In genomic region chr17:65413390-65413789, GRCh38 we compare ENCODE assay signal across 16 cellular contexts.
A peak's percentile ranks its signal among the peaks of the same experiment; 100 is the strongest.
DNase-seq lines count a peak whose midpoint lies in the region; ATAC-seq and TF ChIP-seq lines count a peak whose summit lies in the region.
"Had no signal": no experiment of that assay in that cellular context is flagged by ENCODE, and none has a peak within 500 bp of the region (broad histone marks: within the 10 kb centered on the region; RNA-seq: fewer than 3 reads in every experiment).

No MANE protein-coding gene starts in this region.

- H3K27me3 ChIP-seq in OCI-LY3 (ENCODE audit: low read depth, low read length) (no peaks in the 10 kb centered on the region), colonic mucosa (no peaks in the 10 kb centered on the region), mucosa of rectum (ENCODE audit: control insufficient read depth in 2 of 2, insufficient read depth in 2 of 2, low read length in 2 of 2) (no peaks in the 10 kb centered on the region), transverse colon (no peaks in the 10 kb centered on the region)
- H3K27me3 ChIP-seq: BE2C had no signal

- no peaks in the 10 kb centered on the region for H3K79me2 ChIP-seq in OCI-LY3 (ENCODE audit: low read length)

- H3K4me1 ChIP-seq in OCI-LY3 (ENCODE audit: low read length) (peaks cover 8% of the 10 kb centered on the region; the same call in 1 of the 2 replicates), colonic mucosa (peaks cover 2% of the 10 kb centered on the region), mucosa of rectum (ENCODE audit: control insufficient read depth in 2 of 2, insufficient read depth in 2 of 2, low read length in 2 of 2) (peaks cover 0 to 22% of the 10 kb centered on the region in 2 donors), transverse colon (peaks cover 0 to 14% (median 4%) of the 10 kb centered on the region in 4 donors)
- H3K4me1 ChIP-seq: BE2C had no signal

- H2AFZ ChIP-seq in OCI-LY3 (ENCODE audit: low read depth, low read length), result no peak overlapping the region

- H4K20me1 ChIP-seq in OCI-LY3 (ENCODE audit: insufficient read depth, low read length), result no peaks in the 10 kb centered on the region

- 40 to 43% methylated on average over 2 of the region's 2 CpGs for WGBS in transverse colon (ENCODE audit: low coverage in 1 of 2), 2 donors

- peak; percentile 36 for TF ChIP-seq POLR2A in transverse colon (IDR thresholded peaks at IDR 0.05)

- H3K4me2 ChIP-seq in OCI-LY3 (ENCODE audit: low read length), result peak overlapping the region; percentile 17; the same call in 1 of the 2 replicates

- DNase-seq in colonic mucosa, result peak; percentile 74
- peak; percentile 78 for DNase-seq in transverse colon
- no peak for DNase-seq in glutamatergic neuron
- DNase-seq in stimulated activated naive B cell treated with anti-CD40 and anti-IgM and Interleukin-4, amounts not matched to agents 10 μg/mL and 1 μg/mL and 100 μg/mL, for 72 hours, result no peak
- DNase-seq in activated CD4-positive, alpha-beta T cell treated with anti-CD3 and anti-CD28 coated beads, Interleukin-2, amount 50 U/mL, for 4 hours, result no peak
- DNase-seq: ACHN; BE2C; C1 segment of cervical spinal cord; CD4-positive, alpha-beta T cell; GF-D8; GOT3; H7; IMR-90 had no signal

- H3K9ac ChIP-seq in OCI-LY3 (ENCODE audit: low read length) (no peak overlapping the region), colonic mucosa (ENCODE audit: low read depth in 2 of 2, low read length in 2 of 2) (no peak overlapping the region), mucosa of rectum (ENCODE audit: low read depth in 1 of 2, low read length in 2 of 2) (peak overlapping the region in 1 of 2 donors; percentile 54)

- H3K9me3 Mint-ChIP-seq in glutamatergic neuron (ENCODE audit: unreplicated experiment), result peaks cover 5% of the 10 kb centered on the region
- H3K9me3 Mint-ChIP-seq in stimulated activated naive B cell treated with anti-CD40 and anti-IgM and Interleukin-4, amounts not matched to agents 10 μg/mL and 1 μg/mL and 100 μg/mL, for 72 hours, result peaks cover 4% of the 10 kb centered on the region in 2 donors
- H3K9me3 Mint-ChIP-seq: CD4-positive, alpha-beta T cell had no signal

- H3K9me3 ChIP-seq in OCI-LY3 (ENCODE audit: insufficient read depth, low read length), result no peaks in the 10 kb centered on the region
- no peaks in the 10 kb centered on the region for H3K9me3 ChIP-seq in colonic mucosa
- H3K9me3 ChIP-seq in mucosa of rectum (ENCODE audit: control insufficient read depth in 2 of 2, low read length in 2 of 2), result no peaks in the 10 kb centered on the region
- H3K9me3 ChIP-seq in transverse colon, result no peaks in the 10 kb centered on the region
- H3K9me3 ChIP-seq: BE2C had no signal

- intact Hi-C loops in colonic mucosa (cut with DNase I), result no loop called here
- intact Hi-C loops in transverse colon (cut with DNase I; ENCODE audit: low total_unique reads), result no loop called here

- H3K4me3 ChIP-seq in OCI-LY3 (ENCODE audit: low read length), result no peak overlapping the region
- H3K4me3 ChIP-seq in colonic mucosa, result no peak overlapping the region
- peak overlapping the region; percentile 4 to 13 for H3K4me3 ChIP-seq in mucosa of rectum (ENCODE audit: low read length in 2 of 2)
- H3K4me3 ChIP-seq in transverse colon, result no peak overlapping the region

- no peak for TF ChIP-seq CTCF in OCI-LY3 (IDR thresholded peaks at IDR 0.05; ENCODE audit: low read depth, low read length)
- TF ChIP-seq CTCF in colonic mucosa (IDR thresholded peaks at IDR 0.05), result no peak
- no peak for TF ChIP-seq CTCF in transverse colon (IDR thresholded peaks at IDR 0.05)
- TF ChIP-seq CTCF in glutamatergic neuron (IDR thresholded peaks at IDR 0.05; ENCODE audit: partially characterized antibody, unreplicated experiment), result no peak

- H3K4me1 Mint-ChIP-seq in glutamatergic neuron (ENCODE audit: low read depth, unreplicated experiment), result no peaks in the 10 kb centered on the region
- no peaks in the 10 kb centered on the region for H3K4me1 Mint-ChIP-seq in stimulated activated naive B cell treated with anti-CD40 and anti-IgM and Interleukin-4, amounts not matched to agents 10 μg/mL and 1 μg/mL and 100 μg/mL, for 72 hours

- in situ Hi-C loops in transverse colon (cut with MboI; ENCODE audit: low pct_ligation_motif_present in 1 of 4, low pct_unique_long_range_greater_than_20kb in 1 of 4, low sequenced_read_pairs in 3 of 4), result loop anchor here in 1 of 4 donors (10.0 kb wide), 1 partner anchor 141 kb away; no protein-coding TSS in a partner anchor

- H3K27ac Mint-ChIP-seq in glutamatergic neuron (ENCODE audit: unreplicated experiment), result no peak overlapping the region
- H3K27ac Mint-ChIP-seq in stimulated activated naive B cell treated with anti-CD40 and anti-IgM and Interleukin-4, amounts not matched to agents 10 μg/mL and 1 μg/mL and 100 μg/mL, for 72 hours, result no peak overlapping the region
- H3K27ac Mint-ChIP-seq: CD4-positive, alpha-beta T cell had no signal

- peak overlapping the region; percentile 18; the same call in 1 of the 2 replicates for H3K27ac ChIP-seq in OCI-LY3 (ENCODE audit: low read length)
- H3K27ac ChIP-seq in colonic mucosa, result peak overlapping the region; percentile 83
- peak overlapping the region; percentile 82 to 85 for H3K27ac ChIP-seq in mucosa of rectum (ENCODE audit: low read depth in 2 of 2, low read length in 2 of 2)
- peak overlapping the region; percentile 71 to 86 (median 84) for H3K27ac ChIP-seq in transverse colon

- H3K36me3 Mint-ChIP-seq in glutamatergic neuron (ENCODE audit: unreplicated experiment), result peaks cover 23% of the 10 kb centered on the region
- no peaks in the 10 kb centered on the region for H3K36me3 Mint-ChIP-seq in stimulated activated naive B cell treated with anti-CD40 and anti-IgM and Interleukin-4, amounts not matched to agents 10 μg/mL and 1 μg/mL and 100 μg/mL, for 72 hours

- ATAC-seq in stimulated activated naive B cell treated with anti-CD40 and anti-IgM and Interleukin-4, amounts not matched to agents 10 μg/mL and 1 μg/mL and 100 μg/mL, for 72 hours (replicated peaks), result no peak
- ATAC-seq: HCT116 had no signal

- H3K36me3 ChIP-seq in OCI-LY3 (replicated peaks; ENCODE audit: low read depth, low read length), result no peaks in the 10 kb centered on the region
- no peaks in the 10 kb centered on the region for H3K36me3 ChIP-seq in colonic mucosa
- H3K36me3 ChIP-seq in mucosa of rectum (ENCODE audit: control insufficient read depth in 2 of 2, insufficient read depth in 2 of 2, low read length in 2 of 2), result no peaks in the 10 kb centered on the region
- no peaks in the 10 kb centered on the region for H3K36me3 ChIP-seq in transverse colon
- H3K36me3 ChIP-seq: BE2C had no signal

- no peaks in the 10 kb centered on the region for H3K27me3 Mint-ChIP-seq in glutamatergic neuron (ENCODE audit: unreplicated experiment)
- peaks cover under 1 to 11% of the 10 kb centered on the region in 2 donors for H3K27me3 Mint-ChIP-seq in stimulated activated naive B cell treated with anti-CD40 and anti-IgM and Interleukin-4, amounts not matched to agents 10 μg/mL and 1 μg/mL and 100 μg/mL, for 72 hours
- H3K27me3 Mint-ChIP-seq: CD4-positive, alpha-beta T cell had no signal

- no peak for TF ChIP-seq EP300 in transverse colon (IDR thresholded peaks at IDR 0.05; ENCODE audit: low read depth)

- no peak overlapping the region for H3K4me3 Mint-ChIP-seq in glutamatergic neuron (ENCODE audit: unreplicated experiment)
- H3K4me3 Mint-ChIP-seq in stimulated activated naive B cell treated with anti-CD40 and anti-IgM and Interleukin-4, amounts not matched to agents 10 μg/mL and 1 μg/mL and 100 μg/mL, for 72 hours, result no peak overlapping the region
- H3K4me3 Mint-ChIP-seq: CD4-positive, alpha-beta T cell had no signal

Comparison
In these comparisons a context has a peak if more than half of its experiments do, and no peak if none do; other contexts are left out.
1. H3K27ac ChIP-seq: peak in every context shown above with its lines; median percentile 84 in transverse colon; 84 in mucosa of rectum; 83 in colonic mucosa; 18 in OCI-LY3.
2. H3K4me3 ChIP-seq: peak in mucosa of rectum (2 of 2); none in OCI-LY3 (single experiment), colonic mucosa (single experiment) and transverse colon (0 of 4).
3. DNase-seq: peak in colonic mucosa (single experiment) and transverse colon (single experiment); none in glutamatergic neuron (single experiment), stimulated activated naive B cell treated with anti-CD40 and anti-IgM and Interleukin-4, amounts not matched to agents 10 μg/mL and 1 μg/mL and 100 μg/mL, for 72 hours (single experiment) and activated CD4-positive, alpha-beta T cell treated with anti-CD3 and anti-CD28 coated beads, Interleukin-2, amount 50 U/mL, for 4 hours (0 of 2).